Comparison of ENCODE assay signal across 30 cellular contexts in the genomic region with DNA sequence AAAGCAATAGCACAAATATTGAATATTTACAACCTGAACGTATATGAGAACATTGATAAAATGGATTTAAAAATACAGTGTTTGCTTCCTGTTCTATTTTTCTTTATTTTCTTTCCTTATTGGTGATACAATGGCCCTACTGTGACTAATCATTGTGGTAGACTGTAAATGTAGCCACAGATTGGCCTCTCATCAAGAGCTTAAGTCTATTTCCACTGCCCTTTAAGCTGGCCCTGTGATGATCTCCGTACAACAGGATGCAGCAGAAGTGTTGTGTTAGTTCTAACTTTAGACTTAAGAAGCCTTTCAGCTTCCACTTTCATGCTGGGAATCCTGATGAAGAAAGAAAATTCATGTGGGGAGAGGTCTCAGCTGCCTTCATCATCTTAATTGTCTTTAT.
DNase-seq lines count a peak whose midpoint lies in the region; ATAC-seq lines count a peak whose summit lies in the region.
"Had no signal": no experiment of that assay in that cellular context is flagged by ENCODE, and none has a peak within 500 bp of the region (broad histone marks: within the 10 kb centered on the region; RNA-seq: fewer than 3 reads in every experiment).

No MANE protein-coding gene starts in this region.

- peaks cover 32% of the 10 kb centered on the region for H3K4me1 Mint-ChIP-seq in activated T-helper 17 cell treated with anti-CD3 and anti-CD28 coated beads, Interleukin-2, amount 50 U/mL, for 72 hours
- H3K4me1 Mint-ChIP-seq: nephron had no signal

- no peaks in the 10 kb centered on the region for H3K27me3 Mint-ChIP-seq in activated T-helper 17 cell treated with anti-CD3 and anti-CD28 coated beads, Interleukin-2, amount 50 U/mL, for 72 hours
- H3K27me3 Mint-ChIP-seq: activated CD4-positive, alpha-beta T cell treated with anti-CD3 and anti-CD28 coated beads, Interleukin-2, amount 10 ng/mL, durations not matched to agents 24 days and 14 days; CD4-positive, alpha-beta T cell; central memory CD8-positive, alpha-beta T cell had no signal

- peak; percentile 46 for ATAC-seq in activated T-helper 17 cell treated with anti-CD3 and anti-CD28 coated beads, Interleukin-2, amount 50 U/mL, for 72 hours (replicated peaks)
- peak; percentile 91 for ATAC-seq in left colon
- no peak for ATAC-seq in HG02678 (IDR thresholded peaks at IDR 0.05; ENCODE audit: unreplicated experiment)
- ATAC-seq: lower lobe of right lung; stimulated activated naive CD8-positive, alpha-beta T cell treated with anti-CD3 and anti-CD28 coated beads, Interleukin-15, Interleukin-2, amounts not matched to agents 100 U/mL and 50 U/mL, for 24 hours; upper lobe of right lung had no signal

- H3K4me3 Mint-ChIP-seq in activated T-helper 17 cell treated with anti-CD3 and anti-CD28 coated beads, Interleukin-2, amount 50 U/mL, for 72 hours: peak overlapping the region; percentile 11
- H3K4me3 Mint-ChIP-seq: activated CD4-positive, alpha-beta T cell treated with anti-CD3 and anti-CD28 coated beads, Interleukin-2, amount 10 ng/mL, durations not matched to agents 24 days and 14 days; CD4-positive, alpha-beta T cell; central memory CD8-positive, alpha-beta T cell; endodermal cell; H9; nephron had no signal

- intact Hi-C loops in left colon (cut with DNase I, micrococcal nuclease): no loop called here

- peak; percentile 24 for DNase-seq in A172 (ENCODE audit: low spot score)
- peak; percentile 59 for DNase-seq in HT1080 (ENCODE audit: low read depth)
- DNase-seq in left colon: no peak
- no peak for DNase-seq in Kasumi-1 (lab: John Stamatoyannopoulos, UW)
- DNase-seq in DMS114 treated with DMSO at 0.1 percent for 48 hours (lab: John Stamatoyannopoulos, UW; ENCODE audit: unreplicated experiment): no peak
- no peak for DNase-seq in NCI-H345 treated with DMSO at 0.1 percent for 48 hours (lab: John Stamatoyannopoulos, UW; ENCODE audit: unreplicated experiment)
- DNase-seq: activated CD4-positive, alpha-beta T cell treated with anti-CD3 and anti-CD28 coated beads, Interleukin-2, amount 10 ng/mL, durations not matched to agents 24 days and 14 days; activated gamma-delta T cell treated with Interleukin-2 at 50 U/mL for 16 hours; activated T-cell treated with anti-CD3 and anti-CD28 coated beads, Interleukin-2, amount 50 U/mL, for 1 hour; AML-193; CD4-positive, alpha-beta T cell; DMS153; endodermal cell; H9; Karpas-422; kidney; lower lobe of right lung; NCI-H1048; NCI-H1694; NCI-H446 treated with DMSO at 0.1 percent for 48 hours; NCI-H82; RPMI8226; small intestine; stimulated activated naive CD8-positive, alpha-beta T cell treated with anti-CD3 and anti-CD28 coated beads, Interleukin-15, Interleukin-2, amounts not matched to agents 100 U/mL and 50 U/mL, for 24 hours; T1000; upper lobe of right lung had no signal

- peaks cover 51% of the 10 kb centered on the region for H3K36me3 Mint-ChIP-seq in activated T-helper 17 cell treated with anti-CD3 and anti-CD28 coated beads, Interleukin-2, amount 50 U/mL, for 72 hours (ENCODE audit: low read depth)

- peaks cover 16% of the 10 kb centered on the region for H3K9me3 Mint-ChIP-seq in activated T-helper 17 cell treated with anti-CD3 and anti-CD28 coated beads, Interleukin-2, amount 50 U/mL, for 72 hours
- H3K9me3 Mint-ChIP-seq: endodermal cell, H9 had no signal

- H3K27ac Mint-ChIP-seq in activated T-helper 17 cell treated with anti-CD3 and anti-CD28 coated beads, Interleukin-2, amount 50 U/mL, for 72 hours: peak overlapping the region; percentile 26
- H3K27ac Mint-ChIP-seq: activated CD4-positive, alpha-beta T cell treated with anti-CD3 and anti-CD28 coated beads, Interleukin-2, amount 10 ng/mL, durations not matched to agents 24 days and 14 days; CD4-positive, alpha-beta T cell; endodermal cell; H9; nephron had no signal

Comparison
In these comparisons a context has a peak if more than half of its experiments do, and no peak if none do; other contexts are left out.
1. DNase-seq: peak in A172 (single experiment) and HT1080 (single experiment); none in left colon (0 of 2), Kasumi-1 (0 of 2), DMS114 treated with DMSO at 0.1 percent for 48 hours (single experiment) and NCI-H345 treated with DMSO at 0.1 percent for 48 hours (single experiment).